Comparison of ENCODE assay signal across 14 cellular contexts in genomic region chr6:33934726-33935270, GRCh38.
A peak's percentile ranks its signal among the peaks of the same experiment; 100 is the strongest.
DNase-seq lines count a peak whose midpoint lies in the region; ATAC-seq and TF ChIP-seq lines count a peak whose summit lies in the region.
"Had no signal": no experiment of that assay in that cellular context is flagged by ENCODE, and none has a peak within 500 bp of the region (broad histone marks: within the 10 kb centered on the region; RNA-seq: fewer than 3 reads in every experiment).

No MANE protein-coding gene starts in this region.

- H3K4me1 ChIP-seq in BLaER1 = peaks cover 52% of the 10 kb centered on the region

- H3K27me3 Mint-ChIP-seq in nephron (ENCODE audit: low read depth) = peaks cover 18% of the 10 kb centered on the region

- no peaks in the 10 kb centered on the region for H3K9me3 Mint-ChIP-seq in nephron
- H3K9me3 Mint-ChIP-seq: CD4-positive, alpha-beta memory T cell had no signal

- H3K27ac Mint-ChIP-seq in nephron = peak overlapping the region; percentile 44 to 91 (median 70)
- H3K27ac Mint-ChIP-seq: B cell had no signal

- DNase-seq in NCI-H69 (lab: John Stamatoyannopoulos, UW) (peak; percentile 32), putamen (ENCODE audit: low spot score) (peak; percentile 35), dedifferentiated amniotic fluid mesenchymal stem cell (ENCODE audit: extremely low spot score) (no peak), hippocampal formation (lab: John Stamatoyannopoulos, UW) (no peak)
- DNase-seq: ACHN; CD4-positive, alpha-beta memory T cell; DND-41; GDM1 had no signal

- H3K36me3 Mint-ChIP-seq in nephron (ENCODE audit: low read depth) = no peaks in the 10 kb centered on the region
- H3K36me3 Mint-ChIP-seq: CD4-positive, alpha-beta memory T cell had no signal

- TF ChIP-seq CTCF in nephron (IDR thresholded peaks at IDR 0.05; ENCODE audit: unreplicated experiment in 3 of 3) = no peak

- ATAC-seq in HG03571 (IDR thresholded peaks at IDR 0.05; ENCODE audit: unreplicated experiment) = no peak

- H3K9ac ChIP-seq in BLaER1 = no peak overlapping the region

- H3K4me1 Mint-ChIP-seq in nephron = peaks cover 48% of the 10 kb centered on the region

- H3K4me3 ChIP-seq in BLaER1 = no peak overlapping the region

- H3K9me3 ChIP-seq in BLaER1 = no peaks in the 10 kb centered on the region

- no peaks in the 10 kb centered on the region for H3K36me3 ChIP-seq in BLaER1

- no peaks in the 10 kb centered on the region for H4K20me1 ChIP-seq in BLaER1

- H3K4me3 Mint-ChIP-seq in nephron = no peak overlapping the region
- H3K4me3 Mint-ChIP-seq: B cell; CD4-positive, alpha-beta memory T cell had no signal

- H3K27me3 ChIP-seq in BLaER1 = no peaks in the 10 kb centered on the region

- peak overlapping the region; percentile 29; the same call in 1 of the 2 replicates for H3K4me2 ChIP-seq in BLaER1

- no peak overlapping the region for H3K27ac ChIP-seq in BLaER1
- H3K27ac ChIP-seq: C4-2B, HL-60 had no signal

Comparison
In these comparisons a context has a peak if more than half of its experiments do, and no peak if none do; other contexts are left out.
1. DNase-seq: peak in NCI-H69 (single experiment) and putamen (single experiment); none in dedifferentiated amniotic fluid mesenchymal stem cell (single experiment) and hippocampal formation (0 of 2).